Comparison of ENCODE assay signal across 12 cellular contexts in the genomic region with DNA sequence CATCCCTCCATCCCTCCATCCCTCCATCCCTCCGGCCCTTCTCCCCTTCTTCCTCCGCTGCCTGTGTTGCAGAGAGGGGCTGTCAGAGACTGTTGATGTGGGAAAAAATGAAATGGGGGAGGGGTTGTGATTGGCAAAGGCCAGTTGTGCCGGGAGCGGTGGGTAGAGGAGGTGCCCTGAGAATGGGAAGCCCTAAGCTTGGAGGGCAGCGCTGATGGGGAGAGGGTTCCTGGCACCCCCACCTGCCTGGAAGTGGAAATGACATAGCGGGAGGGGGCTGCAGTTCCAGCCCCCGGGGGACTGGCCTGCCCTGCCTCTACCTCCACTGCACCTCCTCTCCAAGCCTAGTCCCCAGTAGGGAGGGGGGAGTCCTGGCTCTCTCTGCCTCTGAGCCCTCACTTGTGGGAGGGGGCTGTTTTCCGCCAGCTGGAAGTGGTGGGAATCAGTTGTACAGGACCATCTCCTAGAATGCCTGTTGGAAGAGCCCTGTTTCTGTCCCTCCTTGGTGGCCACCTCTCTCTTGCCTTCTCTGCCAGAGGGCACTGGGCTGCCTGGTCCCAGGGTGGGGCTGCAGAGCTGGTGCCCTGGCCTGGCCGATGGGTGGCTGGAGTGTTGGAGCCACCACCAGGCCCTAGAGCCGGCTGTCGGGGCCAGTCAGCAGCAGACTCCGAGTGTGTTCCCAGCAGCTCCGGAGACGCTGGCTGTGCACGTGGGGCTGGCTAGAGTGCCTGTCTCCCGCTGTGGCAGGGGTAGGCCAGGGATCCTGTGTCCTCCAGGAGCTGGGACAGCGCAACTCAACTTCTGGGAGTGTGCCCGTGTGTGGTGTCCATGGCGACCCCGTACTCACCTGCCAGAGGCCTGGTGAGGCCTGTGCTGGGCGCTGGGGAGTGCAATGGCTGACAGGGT. TPM values are rescaled to one million over a fixed set of nuclear protein-coding genes. Genes with fewer than 3 reads are reported as not detected.
DNase-seq lines count a peak whose midpoint lies in the region; ATAC-seq and TF ChIP-seq lines count a peak whose summit lies in the region.
"Had no signal": no experiment of that assay in that cellular context is flagged by ENCODE, and none has a peak within 500 bp of the region (broad histone marks: within the 10 kb centered on the region; RNA-seq: fewer than 3 reads in every experiment).

No MANE protein-coding gene starts in this region.

- H3K4me1 ChIP-seq in SK-N-SH (ENCODE audit: control insufficient read depth in 1 of 2, insufficient read depth in 2 of 2, low read depth in 1 of 2, low read length in 1 of 2), result peaks cover 0 to 10% of the 10 kb centered on the region in 2 experiments; a peak in 1 of 4 replicates
- H3K4me1 ChIP-seq in iPS-20b (ENCODE audit: insufficient read depth, low read length), result 0 out of 2 replicates have a peak, but pooled peaks cover 3% of the 10 kb centered on the region
- no peaks in the 10 kb centered on the region for H3K4me1 ChIP-seq in osteoblast (ENCODE audit: insufficient read depth, low read length)

- H3K27ac ChIP-seq in SK-N-SH (ENCODE audit: low read depth in 2 of 2, low read length in 1 of 2) (no peak overlapping the region), angular gyrus (ENCODE audit: low read depth, low read length) (peak overlapping the region; percentile 70), iPS-20b (ENCODE audit: low read length) (no peak overlapping the region), osteoblast (ENCODE audit: low read depth, low read length) (no peak overlapping the region)
- H3K27ac ChIP-seq: thyroid gland had no signal

- POLR2A ChIA-PET in SK-N-SH (lab: Yijun Ruan, JAX), result no interaction called here

- H3K79me2 ChIP-seq in SK-N-SH (ENCODE audit: insufficient read depth) (no peaks in the 10 kb centered on the region), osteoblast (ENCODE audit: insufficient read depth, low read length) (no peaks in the 10 kb centered on the region)

- no peaks in the 10 kb centered on the region for H3K9me3 ChIP-seq in SK-N-SH
- no peaks in the 10 kb centered on the region for H3K9me3 ChIP-seq in iPS-20b (ENCODE audit: insufficient read depth, low read depth, low read length)
- no peaks in the 10 kb centered on the region for H3K9me3 ChIP-seq in osteoblast (ENCODE audit: low read depth, low read length)
- H3K9me3 ChIP-seq: thyroid gland had no signal

- no peak for TF ChIP-seq EP300 in SK-N-SH (IDR thresholded peaks at IDR 0.05; ENCODE audit: borderline replicate concordance in 1 of 2, low read depth in 1 of 2, low read length in 1 of 2)

- H3K36me3 ChIP-seq in SK-N-SH (replicated peaks in 1 of 2; ENCODE audit: control insufficient read depth in 1 of 2, insufficient read depth in 2 of 2, low read length in 1 of 2) (no peaks in the 10 kb centered on the region), iPS-20b (ENCODE audit: insufficient read depth, low read depth, low read length) (no peaks in the 10 kb centered on the region), osteoblast (ENCODE audit: insufficient read depth, low read length) (no peaks in the 10 kb centered on the region)
- H3K36me3 ChIP-seq: thyroid gland had no signal

- H3K9me2 ChIP-seq in SK-N-SH, result no peaks in the 10 kb centered on the region

- TF ChIP-seq RAD21 in SK-N-SH (IDR thresholded peaks at IDR 0.05; ENCODE audit: low read length), result no peak

- H2AFZ ChIP-seq in SK-N-SH (ENCODE audit: low read depth) (no peak overlapping the region), osteoblast (ENCODE audit: low read length) (no peak overlapping the region)

- H3K4me2 ChIP-seq in SK-N-SH (no peak overlapping the region), osteoblast (ENCODE audit: insufficient read depth, low read length) (no peak overlapping the region)

- no peak for TF ChIP-seq CTCF in SK-N-SH (IDR thresholded peaks at IDR 0.05)
- no peak for TF ChIP-seq CTCF in osteoblast (IDR thresholded peaks at IDR 0.05; ENCODE audit: extremely low read depth, low read depth, low read length)

- no peaks in the 10 kb centered on the region for H4K20me1 ChIP-seq in SK-N-SH (ENCODE audit: insufficient read depth)
- no peaks in the 10 kb centered on the region for H4K20me1 ChIP-seq in osteoblast (ENCODE audit: insufficient read depth, low read length)

- 79% methylated on average over 10 of the region's 21 CpGs for WGBS in SK-N-SH (ENCODE audit: low lambda C conversion rate)

- peak; percentile 53 for DNase-seq in SK-N-SH
- DNase-seq in osteoblast (ENCODE audit: insufficient read length, low spot score, missing footprints), result peak; percentile 66
- DNase-seq in COR-L47 (lab: John Stamatoyannopoulos, UW), result no peak
- no peak for DNase-seq in activated CD4-positive, alpha-beta T cell treated with anti-CD3 and anti-CD28 coated beads for 48 hours
- DNase-seq in NCI-H146 treated with DMSO at 0.1 percent for 48 hours (lab: John Stamatoyannopoulos, UW; ENCODE audit: unreplicated experiment), result no peak
- DNase-seq: activated CD4-positive, alpha-beta T cell treated with anti-CD3 and anti-CD28 coated beads, Interleukin-2, amount 10 ng/mL, durations not matched to agents 7 days and 5 days; PC-3; T-helper 1 cell; thyroid gland had no signal

- H3F3A ChIP-seq in SK-N-SH (replicated peaks; ENCODE audit: insufficient read depth), result no peaks in the 10 kb centered on the region

- H3K4me3 ChIP-seq in SK-N-SH (ENCODE audit: low read depth in 2 of 2, low read length in 1 of 2), result peak overlapping the region in 1 of 2 experiments; percentile 53; a peak in 1 of 4 replicates
- H3K4me3 ChIP-seq in iPS-20b (ENCODE audit: low read length), result peak overlapping the region; percentile 72
- no peak overlapping the region for H3K4me3 ChIP-seq in osteoblast (ENCODE audit: insufficient read depth, low read length)

- H3K27me3 ChIP-seq in SK-N-SH (ENCODE audit: insufficient read depth), result peaks cover 54% of the 10 kb centered on the region
- H3K27me3 ChIP-seq in iPS-20b (ENCODE audit: insufficient read depth, low read length), result peaks cover 74% of the 10 kb centered on the region
- H3K27me3 ChIP-seq in osteoblast (ENCODE audit: insufficient read depth, low read length), result peaks cover 72% of the 10 kb centered on the region

- CTCF ChIA-PET in SK-N-SH (lab: Yijun Ruan, JAX), result interaction anchor here (0.6 to 2.3 kb wide), 9 partner anchors 36 to 889 kb away, joined by 3 to 8 read pairs (median 4); no protein-coding TSS in a partner anchor

- no peak overlapping the region for H3K9ac ChIP-seq in SK-N-SH
- H3K9ac ChIP-seq in iPS-20b (ENCODE audit: low read depth, low read length), result no peak overlapping the region

- ATAC-seq in SK-N-SH treated with all-trans-retinoic acid at 6 μM for 48 hours, result no peak
- ATAC-seq: PC-3 had no signal

TF ChIP-seq in SK-N-SH, 30 proteins besides CTCF, POLR2A, EP300 and RAD21 (continues in another document):
- TF ChIP-seq CHD2 (IDR thresholded peaks at IDR 0.05; ENCODE audit: low read length, partially characterized antibody), result no peak
- no peak for TF ChIP-seq GABPA (IDR thresholded peaks at IDR 0.05; ENCODE audit: low read depth)
- no peak for TF ChIP-seq TAF1 (IDR thresholded peaks at IDR 0.05; ENCODE audit: borderline replicate concordance, low read depth, low read length)
- no peak for TF ChIP-seq MEF2A (IDR thresholded peaks at IDR 0.05; ENCODE audit: borderline replicate concordance, low read depth)
- TF ChIP-seq JUND (IDR thresholded peaks at IDR 0.05), result no peak
- no peak for TF ChIP-seq EZH2phosphoT487 (IDR thresholded peaks at IDR 0.05; ENCODE audit: borderline replicate concordance, low read depth)
- TF ChIP-seq RXRA (IDR thresholded peaks at IDR 0.05; ENCODE audit: borderline replicate concordance, low read depth), result no peak
- TF ChIP-seq, protein P1, sequence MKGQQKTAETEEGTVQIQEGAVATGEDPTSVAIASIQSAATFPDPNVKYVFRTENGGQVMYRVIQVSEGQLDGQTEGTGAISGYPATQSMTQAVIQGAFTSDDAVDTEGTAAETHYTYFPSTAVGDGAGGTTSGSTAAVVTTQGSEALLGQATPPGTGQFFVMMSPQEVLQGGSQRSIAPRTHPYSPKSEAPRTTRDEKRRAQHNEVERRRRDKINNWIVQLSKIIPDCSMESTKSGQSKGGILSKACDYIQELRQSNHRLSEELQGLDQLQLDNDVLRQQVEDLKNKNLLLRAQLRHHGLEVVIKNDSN (IDR thresholded peaks at IDR 0.05; ENCODE audit: borderline replicate concordance, low read depth), result no peak
- TF ChIP-seq FOXJ3 (CRISPR knock-in tag; IDR thresholded peaks at IDR 0.05), result no peak
- no peak for TF ChIP-seq GATA2 (CRISPR knock-in tag; IDR thresholded peaks at IDR 0.05)

TF ChIP-seq in SK-N-SH treated with all-trans-retinoic acid at 6 μM for 48 hours, 23 proteins besides CTCF, POLR2A, EP300 and RAD21 (continues in another document):
- no peak for TF ChIP-seq ARNTL (CRISPR knock-in tag; IDR thresholded peaks at IDR 0.05; ENCODE audit: borderline replicate concordance, low read depth)
- TF ChIP-seq, protein P2, sequence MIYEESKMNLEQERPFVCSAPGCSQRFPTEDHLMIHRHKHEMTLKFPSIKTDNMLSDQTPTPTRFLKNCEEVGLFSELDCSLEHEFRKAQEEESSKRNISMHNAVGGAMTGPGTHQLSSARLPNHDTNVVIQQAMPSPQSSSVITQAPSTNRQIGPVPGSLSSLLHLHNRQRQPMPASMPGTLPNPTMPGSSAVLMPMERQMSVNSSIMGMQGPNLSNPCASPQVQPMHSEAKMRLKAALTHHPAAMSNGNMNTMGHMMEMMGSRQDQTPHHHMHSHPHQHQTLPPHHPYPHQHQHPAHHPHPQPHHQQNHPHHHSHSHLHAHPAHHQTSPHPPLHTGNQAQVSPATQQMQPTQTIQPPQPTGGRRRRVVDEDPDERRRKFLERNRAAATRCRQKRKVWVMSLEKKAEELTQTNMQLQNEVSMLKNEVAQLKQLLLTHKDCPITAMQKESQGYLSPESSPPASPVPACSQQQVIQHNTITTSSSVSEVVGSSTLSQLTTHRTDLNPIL (CRISPR knock-in tag; IDR thresholded peaks at IDR 0.05; ENCODE audit: low read depth), result no peak
- no peak for TF ChIP-seq ZNF70 (CRISPR knock-in tag; IDR thresholded peaks at IDR 0.05)
- TF ChIP-seq CSDC2 (CRISPR knock-in tag; IDR thresholded peaks at IDR 0.05), result no peak
- no peak for TF ChIP-seq OSR1 (CRISPR knock-in tag; IDR thresholded peaks at IDR 0.05)
- TF ChIP-seq PPARA (CRISPR knock-in tag; IDR thresholded peaks at IDR 0.05; ENCODE audit: borderline replicate concordance), result no peak

RNA-seq across cellular contexts. Expression of gene DLGAP4, which starts 1.5 kb away (rescaled TPM):
- 12.7 and 31.2 TPM in 2 replicates for polyA plus RNA-seq in SK-N-SH (2012; rRNA removed)
- polyA plus RNA-seq in SK-N-SH (2012; cell fraction: cytosol; rRNA removed), result 16.5 and 24.1 TPM in 2 replicates
- polyA plus RNA-seq in SK-N-SH (2012; cell fraction: nucleus; rRNA removed), result 65.0 and 82.1 TPM in 2 replicates
- total RNA-seq in osteoblast, result 17.4 and 18.1 TPM in 2 replicates

Comparison
In these comparisons a context has a peak if more than half of its experiments do, and no peak if none do; other contexts are left out.
1. DNase-seq: peak in SK-N-SH (single experiment) and osteoblast (single experiment); none in COR-L47 (single experiment), activated CD4-positive, alpha-beta T cell treated with anti-CD3 and anti-CD28 coated beads for 48 hours (single experiment) and NCI-H146 treated with DMSO at 0.1 percent for 48 hours (single experiment).